1 cellular context compared by ENCODE assay signal in the genomic region with DNA sequence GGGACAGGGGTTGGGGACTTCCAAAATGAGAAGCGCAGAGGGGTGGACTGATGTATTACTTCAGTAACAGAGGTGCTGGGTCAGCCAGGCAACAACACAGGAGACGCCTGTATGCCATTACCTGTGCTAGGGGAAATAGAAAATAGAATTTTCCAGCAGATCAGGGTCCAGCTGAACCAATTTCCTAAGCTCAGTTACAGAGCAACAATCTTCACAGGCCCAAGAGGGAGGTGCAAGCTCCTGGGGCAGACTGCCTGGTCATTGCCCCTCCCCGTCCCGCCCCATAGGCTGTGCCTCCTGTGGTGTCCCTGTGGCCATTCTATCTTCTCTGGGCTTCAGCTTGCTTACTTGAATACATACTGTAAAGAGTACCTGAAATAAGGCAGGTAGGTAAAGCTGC.
TF ChIP-seq lines count a peak whose summit lies in the region.

No MANE protein-coding gene starts in this region.

TF ChIP-seq in HCT116, 20 proteins besides CTCF, POLR2A, EP300 and RAD21 (continued from another document):
- TF ChIP-seq, protein P1, sequence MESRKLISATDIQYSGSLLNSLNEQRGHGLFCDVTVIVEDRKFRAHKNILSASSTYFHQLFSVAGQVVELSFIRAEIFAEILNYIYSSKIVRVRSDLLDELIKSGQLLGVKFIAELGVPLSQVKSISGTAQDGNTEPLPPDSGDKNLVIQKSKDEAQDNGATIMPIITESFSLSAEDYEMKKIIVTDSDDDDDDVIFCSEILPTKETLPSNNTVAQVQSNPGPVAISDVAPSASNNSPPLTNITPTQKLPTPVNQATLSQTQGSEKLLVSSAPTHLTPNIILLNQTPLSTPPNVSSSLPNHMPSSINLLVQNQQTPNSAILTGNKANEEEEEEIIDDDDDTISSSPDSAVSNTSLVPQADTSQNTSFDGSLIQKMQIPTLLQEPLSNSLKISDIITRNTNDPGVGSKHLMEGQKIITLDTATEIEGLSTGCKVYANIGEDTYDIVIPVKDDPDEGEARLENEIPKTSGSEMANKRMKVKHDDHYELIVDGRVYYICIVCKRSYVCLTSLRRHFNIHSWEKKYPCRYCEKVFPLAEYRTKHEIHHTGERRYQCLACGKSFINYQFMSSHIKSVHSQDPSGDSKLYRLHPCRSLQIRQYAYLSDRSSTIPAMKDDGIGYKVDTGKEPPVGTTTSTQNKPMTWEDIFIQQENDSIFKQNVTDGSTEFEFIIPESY (IDR thresholded peaks at IDR 0.05; ENCODE audit: extremely low read depth, insufficient replicate concordance, low read length) = no peak
- TF ChIP-seq ELF1 (IDR thresholded peaks at IDR 0.05; ENCODE audit: borderline replicate concordance, low read depth) (no peak), TCF7L2 (IDR thresholded peaks at IDR 0.05; ENCODE audit: borderline replicate concordance, extremely low read depth, insufficient read depth, insufficient read length) (no peak), ZNF274 (IDR thresholded peaks at IDR 0.05; ENCODE audit: low read depth, low read length) (no peak), SIN3A (IDR thresholded peaks at IDR 0.05; ENCODE audit: low read depth) (no peak), SP1 (IDR thresholded peaks at IDR 0.05; ENCODE audit: low read depth) (no peak), EZH2phosphoT487 (IDR thresholded peaks at IDR 0.05; ENCODE audit: borderline replicate concordance) (no peak)
- TF ChIP-seq, protein P2, sequence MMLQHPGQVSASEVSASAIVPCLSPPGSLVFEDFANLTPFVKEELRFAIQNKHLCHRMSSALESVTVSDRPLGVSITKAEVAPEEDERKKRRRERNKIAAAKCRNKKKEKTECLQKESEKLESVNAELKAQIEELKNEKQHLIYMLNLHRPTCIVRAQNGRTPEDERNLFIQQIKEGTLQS (IDR thresholded peaks at IDR 0.05) = no peak
- TF ChIP-seq, protein P3, sequence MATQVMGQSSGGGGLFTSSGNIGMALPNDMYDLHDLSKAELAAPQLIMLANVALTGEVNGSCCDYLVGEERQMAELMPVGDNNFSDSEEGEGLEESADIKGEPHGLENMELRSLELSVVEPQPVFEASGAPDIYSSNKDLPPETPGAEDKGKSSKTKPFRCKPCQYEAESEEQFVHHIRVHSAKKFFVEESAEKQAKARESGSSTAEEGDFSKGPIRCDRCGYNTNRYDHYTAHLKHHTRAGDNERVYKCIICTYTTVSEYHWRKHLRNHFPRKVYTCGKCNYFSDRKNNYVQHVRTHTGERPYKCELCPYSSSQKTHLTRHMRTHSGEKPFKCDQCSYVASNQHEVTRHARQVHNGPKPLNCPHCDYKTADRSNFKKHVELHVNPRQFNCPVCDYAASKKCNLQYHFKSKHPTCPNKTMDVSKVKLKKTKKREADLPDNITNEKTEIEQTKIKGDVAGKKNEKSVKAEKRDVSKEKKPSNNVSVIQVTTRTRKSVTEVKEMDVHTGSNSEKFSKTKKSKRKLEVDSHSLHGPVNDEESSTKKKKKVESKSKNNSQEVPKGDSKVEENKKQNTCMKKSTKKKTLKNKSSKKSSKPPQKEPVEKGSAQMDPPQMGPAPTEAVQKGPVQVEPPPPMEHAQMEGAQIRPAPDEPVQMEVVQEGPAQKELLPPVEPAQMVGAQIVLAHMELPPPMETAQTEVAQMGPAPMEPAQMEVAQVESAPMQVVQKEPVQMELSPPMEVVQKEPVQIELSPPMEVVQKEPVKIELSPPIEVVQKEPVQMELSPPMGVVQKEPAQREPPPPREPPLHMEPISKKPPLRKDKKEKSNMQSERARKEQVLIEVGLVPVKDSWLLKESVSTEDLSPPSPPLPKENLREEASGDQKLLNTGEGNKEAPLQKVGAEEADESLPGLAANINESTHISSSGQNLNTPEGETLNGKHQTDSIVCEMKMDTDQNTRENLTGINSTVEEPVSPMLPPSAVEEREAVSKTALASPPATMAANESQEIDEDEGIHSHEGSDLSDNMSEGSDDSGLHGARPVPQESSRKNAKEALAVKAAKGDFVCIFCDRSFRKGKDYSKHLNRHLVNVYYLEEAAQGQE (IDR thresholded peaks at IDR 0.05; ENCODE audit: low read depth) = no peak
